ENCODE assay signal across 16 cellular contexts in the genomic region with DNA sequence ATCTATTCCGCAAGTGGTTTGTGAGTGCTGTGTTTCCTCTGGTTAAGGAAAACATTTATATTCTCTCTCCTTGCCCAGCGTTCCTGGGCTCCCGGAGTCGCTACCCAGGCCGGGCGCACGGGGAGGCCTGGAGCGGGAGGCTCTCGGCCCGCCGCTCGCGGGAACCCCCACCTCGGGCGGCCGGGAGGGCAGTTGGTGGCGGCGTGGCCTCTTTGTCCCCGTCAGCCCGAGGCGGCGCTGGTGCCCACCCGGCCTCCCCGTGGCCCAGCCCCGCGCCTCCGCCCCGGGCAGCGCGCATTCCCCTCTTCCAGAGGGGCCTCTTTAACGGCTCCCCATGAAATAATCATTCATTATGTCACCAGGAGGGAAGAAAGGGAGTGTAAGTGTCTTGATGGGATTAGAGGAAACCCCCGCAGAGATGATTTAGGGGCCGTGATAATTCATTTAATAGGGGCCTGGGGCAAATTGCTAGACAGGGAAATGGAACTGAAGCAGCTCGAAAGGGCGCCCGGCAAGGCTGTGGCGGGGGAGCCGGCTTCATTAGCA.
DNase-seq lines count a peak whose midpoint lies in the region; ATAC-seq, FAIRE-seq and TF ChIP-seq lines count a peak whose summit lies in the region.
"Had no signal": no experiment of that assay in that cellular context is flagged by ENCODE, and none has a peak within 500 bp of the region (broad histone marks: within the 10 kb centered on the region; RNA-seq: fewer than 3 reads in every experiment).

No MANE protein-coding gene starts in this region.

- no peak for FAIRE-seq in H1 (lab: Jason Lieb, UNC)
- FAIRE-seq: bronchial epithelial cell had no signal

- no peak overlapping the region for H3K4ac ChIP-seq in H1 (replicated peaks; ENCODE audit: insufficient read length, low read depth, low read length)

- peak overlapping the region in 2 of 6 donors; percentile 3 to 9 for H3K27ac Mint-ChIP-seq in naive B cell
- H3K27ac Mint-ChIP-seq: activated CD4-positive, alpha-beta T cell treated with anti-CD3 and anti-CD28 coated beads, Interleukin-2, amount 10 ng/mL, durations not matched to agents 7 days and 5 days; stimulated activated naive CD8-positive, alpha-beta T cell treated with anti-CD3 and anti-CD28 coated beads, Interleukin-15, Interleukin-2, amounts not matched to agents 100 ng/mL and 50 ng/mL, for 24 hours had no signal

- H3K56ac ChIP-seq in H1 (replicated peaks; ENCODE audit: insufficient read length, low read depth, low read length): no peak overlapping the region

- no peaks in the 10 kb centered on the region for H3K36me3 Mint-ChIP-seq in naive B cell

- no peak; a peak in 1 of 4 replicates for TF ChIP-seq RAD21 in H1 (IDR thresholded peaks at IDR 0.05 in 1 of 2, conservative IDR thresholded peaks at IDR 0.05 in 1 of 2; ENCODE audit: low read depth in 2 of 2, low read length in 2 of 2)

- no peak overlapping the region for H2AFZ ChIP-seq in H1 (ENCODE audit: low read length)

- no peaks in the 10 kb centered on the region for H3K9me3 Mint-ChIP-seq in naive B cell
- H3K9me3 Mint-ChIP-seq: activated CD4-positive, alpha-beta T cell treated with anti-CD3 and anti-CD28 coated beads, Interleukin-2, amount 10 ng/mL, durations not matched to agents 7 days and 5 days; stimulated activated naive CD8-positive, alpha-beta T cell treated with anti-CD3 and anti-CD28 coated beads, Interleukin-15, Interleukin-2, amounts not matched to agents 100 ng/mL and 50 ng/mL, for 24 hours had no signal

- no peaks in the 10 kb centered on the region for H3K79me1 ChIP-seq in H1 (ENCODE audit: low read depth, low read length)

- no peaks in the 10 kb centered on the region for H3K9me3 ChIP-seq in HUES64 (ENCODE audit: insufficient read depth, low read depth, low read length)
- no peaks in the 10 kb centered on the region for H3K9me3 ChIP-seq in H1 (ENCODE audit: insufficient read depth in 2 of 2, low read depth in 1 of 2, low read length in 1 of 2)

- no peak overlapping the region for H4K91ac ChIP-seq in H1 (replicated peaks; ENCODE audit: insufficient read length, low read length)

- no peak for TF ChIP-seq EP300 in H1 (IDR thresholded peaks at IDR 0.05; ENCODE audit: borderline replicate concordance in 1 of 2, low read depth in 2 of 2, low read length in 2 of 2)

- ATAC-seq in naive B cell (ENCODE audit: low read depth in 2 of 2): peak; percentile 12 to 25
- no peak for ATAC-seq in HG03571 (IDR thresholded peaks at IDR 0.05; ENCODE audit: unreplicated experiment)
- ATAC-seq: Panc1 had no signal

- H3K9ac ChIP-seq in HUES64 (ENCODE audit: low read depth, low read length) (no peak overlapping the region), H1 (replicated peaks in 1 of 4; ENCODE audit: extremely low read depth in 1 of 4, low read depth in 3 of 4, low read length in 3 of 4) (no peak overlapping the region)

- H3K27me3 Mint-ChIP-seq in naive B cell: peaks cover 43 to 58% (median 55%) of the 10 kb centered on the region in 3 donors

- H3K4me2 ChIP-seq in H1 (ENCODE audit: insufficient read depth in 1 of 2, low read depth in 2 of 2, low read length in 2 of 2): peak overlapping the region; percentile 56 to 82

- peak in 1 of 3 experiments; percentile 15; a peak in 1 of 4 replicates for TF ChIP-seq CTCF in H1 (IDR thresholded peaks at IDR 0.05; ENCODE audit: control extremely low read depth in 1 of 3, insufficient read depth in 1 of 3, low read depth in 1 of 3, low read length in 3 of 3)

- peaks cover 3% of the 10 kb centered on the region; the same call in 1 of the 2 replicates for H3K23me2 ChIP-seq in H1 (ENCODE audit: low read depth, low read length)

- no peak overlapping the region for H2BK5ac ChIP-seq in H1 (ENCODE audit: low read depth, low read length)

- peaks cover 29% of the 10 kb centered on the region for H3K4me1 ChIP-seq in HUES64 (ENCODE audit: insufficient read depth, low read length)
- H3K4me1 ChIP-seq in H1 (replicated peaks in 1 of 4; ENCODE audit: control insufficient read depth in 3 of 4, insufficient read depth in 4 of 4, low read length in 3 of 4): peaks cover 6 to 18% (median 10%) of the 10 kb centered on the region in 4 experiments; a peak in 6 of 7 replicates

- H2BK12ac ChIP-seq in H1 (ENCODE audit: low read depth, low read length): no peak overlapping the region

- H4K8ac ChIP-seq in H1 (ENCODE audit: extremely low read depth, insufficient read depth, low read length): no peak overlapping the region; the same call in 1 of the 2 replicates

- no peak overlapping the region for H3K18ac ChIP-seq in H1 (ENCODE audit: extremely low read depth, low read length)

- no peak overlapping the region for H3K14ac ChIP-seq in H1 (ENCODE audit: insufficient read length)

- H3K4me3 Mint-ChIP-seq in naive B cell: peak overlapping the region in 7 of 8 donors; percentile 5 to 80 (median 44)
- H3K4me3 Mint-ChIP-seq: activated CD4-positive, alpha-beta T cell treated with anti-CD3 and anti-CD28 coated beads, Interleukin-2, amount 10 ng/mL, durations not matched to agents 7 days and 5 days; stimulated activated naive CD8-positive, alpha-beta T cell treated with anti-CD3 and anti-CD28 coated beads, Interleukin-15, Interleukin-2, amounts not matched to agents 100 ng/mL and 50 ng/mL, for 24 hours had no signal

- H3K27me3 ChIP-seq in HUES64 (ENCODE audit: insufficient read depth, low read length): peaks cover 97% of the 10 kb centered on the region
- H3K27me3 ChIP-seq in H1 (replicated peaks in 1 of 4; ENCODE audit: control insufficient read depth in 3 of 4, extremely low read depth in 1 of 4, insufficient read depth in 3 of 4, low read length in 3 of 4): peaks cover 13 to 48% (median 38%) of the 10 kb centered on the region in 4 experiments

- POLR2A ChIA-PET in H1 (lab: Charles Lee; ENCODE audit: partially characterized antibody): interaction anchor here (0.6 to 1.6 kb wide), 4 partner anchors 9 to 327 kb away, joined by 3 read pairs; no protein-coding TSS in a partner anchor

- H3K4me1 Mint-ChIP-seq in naive B cell: peaks cover 0 to 14% (median 4%) of the 10 kb centered on the region in 3 donors

- DNase-seq in H1 (ENCODE audit: low read depth in 1 of 2, low spot score in 2 of 2) (peak; percentile 19 to 71), naive B cell (no peak), NCI-H345 (lab: John Stamatoyannopoulos, UW) (no peak), NCI-H510A (lab: John Stamatoyannopoulos, UW) (no peak)
- DNase-seq in stimulated activated CD4-positive, alpha-beta T cell treated with anti-CD3 and anti-CD28 coated beads, Interleukin-4, amount 100 ng/mL, for 1 hour: no peak
- DNase-seq: activated CD4-positive, alpha-beta T cell treated with anti-CD3 and anti-CD28 coated beads, Interleukin-2, amount 10 ng/mL, durations not matched to agents 7 days and 5 days; DMS 273 treated with DMSO at 0.1 percent for 48 hours; NCI-H226; T-helper 2 cell had no signal

- H3K23ac ChIP-seq in H1 (ENCODE audit: insufficient read length): no peak overlapping the region

- CTCF ChIA-PET in H1 (lab: Charles Lee; ENCODE audit: partially characterized antibody): interaction anchor here (0.6 to 2.1 kb wide), 9 partner anchors 14 to 388 kb away, joined by 3 to 5 read pairs (median 3); no protein-coding TSS in a partner anchor

- no peak overlapping the region for H4K5ac ChIP-seq in H1 (ENCODE audit: insufficient read length, low read depth, low read length)

- H3K4me3 ChIP-seq in GM08714 (ENCODE audit: low read length): peak overlapping the region; percentile 9; the same call in 1 of the 2 replicates
- H3K4me3 ChIP-seq in HUES64 (ENCODE audit: low read length): peak overlapping the region; percentile 39
- H3K4me3 ChIP-seq in H1 (ENCODE audit: extremely low read depth in 1 of 4, insufficient read depth in 2 of 4, low read depth in 3 of 4, low read length in 4 of 4): peak overlapping the region; percentile 14 to 59 (median 38)

- no peak for TF ChIP-seq POLR2A in H1 (IDR thresholded peaks at IDR 0.05; ENCODE audit: control extremely low read depth in 1 of 2, low read depth in 2 of 2, low read length in 2 of 2)

- WGBS in HUES64: under 1% methylated on average over 36 of the region's 38 CpGs
- 2% methylated on average over 27 of the region's 38 CpGs; no CpG with 5 or more reads in 1 of the 2 experiments for WGBS in H1 (ENCODE audit: extremely low coverage in 1 of 2, insufficient coverage in 1 of 2, insufficient read length in 1 of 2, insufficient replicate concordance in 2 of 2, low coverage in 1 of 2, low lambda C conversion rate in 2 of 2, missing lambda C conversion rate in 1 of 2), 2 experiments

- no peaks in the 10 kb centered on the region for H3K79me2 ChIP-seq in H1 (ENCODE audit: control insufficient read depth in 1 of 2, insufficient read depth in 2 of 2, low read length in 2 of 2)

- no peak overlapping the region for H2BK120ac ChIP-seq in H1 (replicated peaks; ENCODE audit: low read depth, low read length)

- peak overlapping the region; percentile 78; the same call in 1 of the 2 replicates for H3K27ac ChIP-seq in HUES64 (ENCODE audit: low read depth, low read length)
- H3K27ac ChIP-seq in H1 (ENCODE audit: low read depth, low read length): no peak overlapping the region
- H3K27ac ChIP-seq: epithelial cell of prostate had no signal

- no peak overlapping the region for H2BK20ac ChIP-seq in H1 (ENCODE audit: low read length)

- no peak overlapping the region for H2BK15ac ChIP-seq in H1 (ENCODE audit: low read length)

- no peaks in the 10 kb centered on the region for H3K36me3 ChIP-seq in HUES64 (ENCODE audit: insufficient read depth, low read length)
- H3K36me3 ChIP-seq in H1 (ENCODE audit: control insufficient read depth in 2 of 4, insufficient read depth in 4 of 4, low read length in 3 of 4): no peaks in the 10 kb centered on the region

- no peak overlapping the region for H2AK5ac ChIP-seq in H1 (ENCODE audit: low read depth, low read length)

- H4K20me1 ChIP-seq in H1 (replicated peaks in 1 of 2; ENCODE audit: control insufficient read depth in 1 of 2, insufficient read depth in 2 of 2, low read length in 2 of 2): peaks cover 0 to 5% of the 10 kb centered on the region in 2 experiments

TF ChIP-seq in H1, 55 proteins besides CTCF, POLR2A, EP300 and RAD21 (continues in another document):
- TF ChIP-seq TBP (IDR thresholded peaks at IDR 0.05; ENCODE audit: low read depth, low read length) (peak; percentile 31; the same call in 1 of the 2 replicates), CTBP2 (IDR thresholded peaks at IDR 0.05; ENCODE audit: borderline replicate concordance, insufficient read depth, insufficient read length, low read length) (peak; percentile 35)
- TF ChIP-seq, protein P1, sequence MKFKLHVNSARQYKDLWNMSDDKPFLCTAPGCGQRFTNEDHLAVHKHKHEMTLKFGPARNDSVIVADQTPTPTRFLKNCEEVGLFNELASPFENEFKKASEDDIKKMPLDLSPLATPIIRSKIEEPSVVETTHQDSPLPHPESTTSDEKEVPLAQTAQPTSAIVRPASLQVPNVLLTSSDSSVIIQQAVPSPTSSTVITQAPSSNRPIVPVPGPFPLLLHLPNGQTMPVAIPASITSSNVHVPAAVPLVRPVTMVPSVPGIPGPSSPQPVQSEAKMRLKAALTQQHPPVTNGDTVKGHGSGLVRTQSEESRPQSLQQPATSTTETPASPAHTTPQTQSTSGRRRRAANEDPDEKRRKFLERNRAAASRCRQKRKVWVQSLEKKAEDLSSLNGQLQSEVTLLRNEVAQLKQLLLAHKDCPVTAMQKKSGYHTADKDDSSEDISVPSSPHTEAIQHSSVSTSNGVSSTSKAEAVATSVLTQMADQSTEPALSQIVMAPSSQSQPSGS (IDR thresholded peaks at IDR 0.05; ENCODE audit: low read length): 0 out of 2 replicates have a peak, but pooled peaks have one; percentile 18

Comparison
In these comparisons a context has a peak if more than half of its experiments do, and no peak if none do; other contexts are left out.
1. DNase-seq: peak in H1 (2 of 2); none in naive B cell (single experiment), stimulated activated CD4-positive, alpha-beta T cell treated with anti-CD3 and anti-CD28 coated beads, Interleukin-4, amount 100 ng/mL, for 1 hour (single experiment), NCI-H345 (single experiment) and NCI-H510A (single experiment).
2. Peak in every context shown above with its lines, with median percentiles within 50 percentile points of each other: H3K4me3 ChIP-seq.